Comparison of ENCODE assay signal across 8 cellular contexts in the genomic region with DNA sequence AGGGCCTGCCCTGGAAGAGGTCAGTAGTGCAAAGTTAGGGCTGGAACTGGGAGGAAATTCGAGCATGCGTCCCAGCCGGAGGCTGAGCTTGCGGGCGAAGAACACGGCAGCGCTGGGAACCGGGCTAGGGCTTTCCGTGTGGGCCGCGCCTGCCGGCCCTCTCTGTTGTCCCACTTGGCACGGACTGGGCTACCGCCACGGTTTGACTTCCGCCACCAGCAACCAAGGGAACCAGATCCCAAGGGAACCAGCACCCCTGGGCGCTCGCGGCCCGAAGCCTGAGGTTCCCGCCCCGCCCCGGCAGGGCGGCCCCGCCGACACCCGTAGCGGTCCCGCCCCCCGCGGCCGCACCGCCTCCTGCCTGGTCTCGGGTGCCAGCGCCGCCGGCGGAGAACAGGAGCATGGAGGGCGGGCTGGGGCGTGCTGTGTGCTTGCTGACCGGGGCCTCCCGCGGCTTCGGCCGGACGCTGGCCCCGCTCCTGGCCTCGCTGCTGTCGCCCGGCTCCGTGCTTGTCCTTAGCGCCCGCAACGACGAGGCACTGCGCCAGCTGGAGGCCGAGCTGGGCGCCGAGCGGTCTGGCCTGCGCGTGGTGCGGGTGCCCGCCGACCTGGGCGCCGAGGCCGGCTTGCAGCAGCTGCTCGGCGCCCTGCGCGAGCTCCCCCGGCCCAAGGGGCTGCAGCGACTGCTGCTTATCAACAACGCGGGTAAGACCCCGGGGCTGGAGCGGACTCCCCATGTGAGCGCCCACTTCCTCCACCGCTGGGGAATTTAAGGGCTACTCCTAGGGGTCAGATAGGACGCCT. TPM values are rescaled to one million over a fixed set of nuclear protein-coding genes. Genes with fewer than 3 reads are reported as not detected.
DNase-seq lines count a peak whose midpoint lies in the region; ATAC-seq and TF ChIP-seq lines count a peak whose summit lies in the region.

Gene SPR, plus strand, starts transcription at position 377 of the 804 bp plus-strand sequence. Its CDS starts 25 bp downstream, at position 402.

- WGBS in lung, 2 donors = 1% methylated on average over 66 to 81 of the region's 81 CpGs

- POLR2A ChIA-PET in activated CD4-positive, alpha-beta memory T cell treated with anti-CD3 and anti-CD28 coated beads, Interleukin-2, amount 10 ng/mL, durations not matched to agents 7 days and 5 days (lab: Charles Lee) = interaction anchor here (0.8 kb wide), 1 partner anchor 82 kb away, joined by 3 read pairs; no protein-coding TSS in a partner anchor

- H3K36me3 Mint-ChIP-seq in activated CD4-positive, alpha-beta memory T cell treated with anti-CD3 and anti-CD28 coated beads, Interleukin-2, amount 10 ng/mL, durations not matched to agents 7 days and 5 days (ENCODE audit: low read depth) = no peaks in the 10 kb centered on the region

- no peak within 1 kb of the TSS for H3K27ac ChIP-seq in effector memory CD4-positive, alpha-beta T cell (ENCODE audit: insufficient read depth, low read length, poor library complexity, severe bottlenecking)
- H3K27ac ChIP-seq in lung (ENCODE audit: low read depth in 1 of 2, low read length in 1 of 2) = peak within 1 kb of the TSS; percentile 74 to 86

- DNase-seq in Ammon's horn (ENCODE audit: low spot score) = peak; percentile 77
- DNase-seq in NCI-H460 (ENCODE audit: extremely low read depth, low read depth) = peak; percentile 67
- DNase-seq in activated CD4-positive, alpha-beta memory T cell treated with anti-CD3 and anti-CD28 coated beads, Interleukin-2, amount 10 ng/mL, durations not matched to agents 7 days and 5 days = peak; percentile 69
- DNase-seq in effector memory CD4-positive, alpha-beta T cell = no peak
- DNase-seq in lung (ENCODE audit: low spot score) = peak; percentile 81
- peak; percentile 20 to 63 (median 48) for DNase-seq in stimulated activated CD4-positive, alpha-beta T cell treated with anti-CD3 and anti-CD28 coated beads, TNF-alpha, amount 100 ng/mL, for 4 hours (ENCODE audit: low read depth in 3 of 3)

- no peak for TF ChIP-seq CTCF in lung (IDR thresholded peaks at IDR 0.05; ENCODE audit: control extremely low read depth, extremely low read depth)

- peak within 1 kb of the TSS; percentile 60 for H3K4me3 Mint-ChIP-seq in activated CD4-positive, alpha-beta memory T cell treated with anti-CD3 and anti-CD28 coated beads, Interleukin-2, amount 10 ng/mL, durations not matched to agents 7 days and 5 days

- H3K27ac Mint-ChIP-seq in activated CD4-positive, alpha-beta memory T cell treated with anti-CD3 and anti-CD28 coated beads, Interleukin-2, amount 10 ng/mL, durations not matched to agents 7 days and 5 days = no peak within 1 kb of the TSS

- no peaks in the 10 kb centered on the region for H3K9me3 Mint-ChIP-seq in activated CD4-positive, alpha-beta memory T cell treated with anti-CD3 and anti-CD28 coated beads, Interleukin-2, amount 10 ng/mL, durations not matched to agents 7 days and 5 days

- H3K4me1 Mint-ChIP-seq in activated CD4-positive, alpha-beta memory T cell treated with anti-CD3 and anti-CD28 coated beads, Interleukin-2, amount 10 ng/mL, durations not matched to agents 7 days and 5 days = peaks cover 6% of the 10 kb centered on the region

- CTCF ChIA-PET in activated CD4-positive, alpha-beta memory T cell treated with anti-CD3 and anti-CD28 coated beads, Interleukin-2, amount 10 ng/mL, durations not matched to agents 7 days and 5 days (lab: Charles Lee) = interaction anchor here (1.0 to 3.1 kb wide), 23 partner anchors 9 to 406 kb away, joined by 3 to 15 read pairs (median 4); partner anchors contain the start of gene EGR4

- H3K27me3 ChIP-seq in effector memory CD4-positive, alpha-beta T cell (replicated peaks; ENCODE audit: control insufficient read depth, insufficient read depth, low read length, poor library complexity, severe bottlenecking) = peaks cover 7% of the 10 kb centered on the region
- no peaks in the 10 kb centered on the region for H3K27me3 ChIP-seq in lung (ENCODE audit: control insufficient read depth, insufficient read depth)

- peak within 1 kb of the TSS; percentile 61 for H3K4me3 ChIP-seq in effector memory CD4-positive, alpha-beta T cell (ENCODE audit: insufficient read depth, low read depth, low read length, poor library complexity, severe bottlenecking)
- peak within 1 kb of the TSS; percentile 59 for H3K4me3 ChIP-seq in lung

- H3K27me3 Mint-ChIP-seq in activated CD4-positive, alpha-beta memory T cell treated with anti-CD3 and anti-CD28 coated beads, Interleukin-2, amount 10 ng/mL, durations not matched to agents 7 days and 5 days = peaks cover 48% of the 10 kb centered on the region

- no peaks in the 10 kb centered on the region for H3K9me3 ChIP-seq in effector memory CD4-positive, alpha-beta T cell (ENCODE audit: control insufficient read depth, low read length)
- H3K9me3 ChIP-seq in lung (ENCODE audit: control insufficient read depth in 2 of 2, insufficient read depth in 1 of 2, low read length in 1 of 2) = no peaks in the 10 kb centered on the region

- H3K4me1 ChIP-seq in effector memory CD4-positive, alpha-beta T cell (ENCODE audit: control insufficient read depth, insufficient read depth, low read length, poor library complexity, severe bottlenecking) = peaks cover 9% of the 10 kb centered on the region
- peaks cover 0 to 8% of the 10 kb centered on the region in 2 donors for H3K4me1 ChIP-seq in lung (ENCODE audit: control insufficient read depth in 2 of 2, insufficient read depth in 2 of 2, low read length in 2 of 2)

- no peaks in the 10 kb centered on the region for H3K36me3 ChIP-seq in effector memory CD4-positive, alpha-beta T cell (ENCODE audit: control insufficient read depth, insufficient read depth, low read length)
- H3K36me3 ChIP-seq in lung (ENCODE audit: control insufficient read depth in 2 of 2, insufficient read depth in 2 of 2, low read length in 2 of 2) = peaks cover 0 to 14% of the 10 kb centered on the region in 2 donors

- ATAC-seq in GM19023 (IDR thresholded peaks at IDR 0.05; ENCODE audit: unreplicated experiment) = peak; percentile 84
- ATAC-seq in HG03135 (IDR thresholded peaks at IDR 0.05; ENCODE audit: unreplicated experiment) = peak; percentile 80
- ATAC-seq in lung (ENCODE audit: insufficient read depth, low FRiP score) = peak; percentile 91

RNA-seq across cellular contexts. Expression of gene SPR, which starts in this region (rescaled TPM):
- 40.1 and 40.6 TPM in 2 replicates for total RNA-seq in NCI-H460 (2014; rRNA removed; shearing (Covaris generic))
- polyA plus RNA-seq in NCI-H460 (2014; cell fraction: nucleus; rRNA removed) = 69.2 and 80.1 TPM in 2 replicates
- under 1 TPM; 0.63 to 0.71 TPM for total RNA-seq in activated CD4-positive, alpha-beta memory T cell treated with anti-CD3 and anti-CD28 coated beads, Interleukin-2, amount 10 ng/mL, durations not matched to agents 7 days and 5 days
- total RNA-seq in lung = 10 to 100 TPM; 11.1 to 38.0 TPM
- polyA plus RNA-seq in lung = 10 to 100 TPM; 31.6 to 32.2 TPM

Comparison
In these comparisons a context has a peak if more than half of its experiments do, and no peak if none do; other contexts are left out.
1. RNA of gene SPR (total RNA-seq): 40.1 to 40.6 TPM in NCI-H460 and 11.1 to 38.0 TPM in lung; 0.63 to 0.71 TPM in activated CD4-positive, alpha-beta memory T cell treated with anti-CD3 and anti-CD28 coated beads, Interleukin-2, amount 10 ng/mL, durations not matched to agents 7 days and 5 days; every median in the first group is over 4 times any median in the second.
2. Peak in DNase-seq in activated CD4-positive, alpha-beta memory T cell treated with anti-CD3 and anti-CD28 coated beads, Interleukin-2, amount 10 ng/mL, durations not matched to agents 7 days and 5 days; RNA of the gene not detected or under 1 TPM.
3. DNase-seq: peak in Ammon's horn (single experiment), NCI-H460 (single experiment), lung (single experiment) and stimulated activated CD4-positive, alpha-beta T cell treated with anti-CD3 and anti-CD28 coated beads, TNF-alpha, amount 100 ng/mL, for 4 hours (3 of 3); none in effector memory CD4-positive, alpha-beta T cell (0 of 3).
4. Peak in every context shown above with its lines, with median percentiles within 50 percentile points of each other: ATAC-seq.